In genomic region chr11:1193326-1194230, GRCh38 we compare ENCODE assay signal across 20 cellular contexts. TPM values are rescaled to one million over a fixed set of nuclear protein-coding genes. Genes with fewer than 3 reads are reported as not detected.
DNase-seq lines count a peak whose midpoint lies in the region; TF ChIP-seq lines count a peak whose summit lies in the region.
"Had no signal": no experiment of that assay in that cellular context is flagged by ENCODE, and none has a peak within 500 bp of the region (broad histone marks: within the 10 kb centered on the region; RNA-seq: fewer than 3 reads in every experiment).

No MANE protein-coding gene starts in this region.

- no peak overlapping the region for H3K4me3 Mint-ChIP-seq in HFFc6
- H3K4me3 Mint-ChIP-seq: activated T-cell treated with anti-CD3 and anti-CD28 coated beads, Interleukin-2, amount 50 U/mL, for 72 hours had no signal

- H3K18ac ChIP-seq in neuronal stem cell (ENCODE audit: low read length), result peak overlapping the region; percentile 48

- WGBS in neuronal stem cell (ENCODE audit: extremely low coverage in 2 of 2, insufficient read length in 2 of 2, insufficient replicate concordance in 1 of 2), 2 donors, result no CpG with 5 or more reads among the region's 43 CpGs
- 95% methylated on average over 41 of the region's 43 CpGs for WGBS in hepatocyte (ENCODE audit: low lambda C conversion rate, missing lambda C conversion rate)

- peak overlapping the region; percentile 75 for H2AK5ac ChIP-seq in neuronal stem cell (ENCODE audit: low read depth, low read length)

- no peak overlapping the region for H4K8ac ChIP-seq in neuronal stem cell (ENCODE audit: low read depth, low read length)

- H3K27me3 Mint-ChIP-seq in HFFc6 (ENCODE audit: insufficient read depth), result no peaks in the 10 kb centered on the region

- no peaks in the 10 kb centered on the region for H3K4me1 Mint-ChIP-seq in HFFc6 (ENCODE audit: low read depth)

- H3K79me1 ChIP-seq in neuronal stem cell (ENCODE audit: low read depth, low read length), result no peaks in the 10 kb centered on the region

- H2BK5ac ChIP-seq in neuronal stem cell (ENCODE audit: low read length), result no peak overlapping the region

- no peaks in the 10 kb centered on the region for H3K36me3 ChIP-seq in GM06990 (ENCODE audit: control insufficient read depth, insufficient read depth, low read length)
- H3K36me3 ChIP-seq in neuronal stem cell (replicated peaks in 1 of 2; ENCODE audit: control insufficient read depth in 2 of 2, insufficient read depth in 2 of 2, low read length in 2 of 2), result no peaks in the 10 kb centered on the region
- no peaks in the 10 kb centered on the region for H3K36me3 ChIP-seq in hepatocyte (replicated peaks; ENCODE audit: insufficient read depth, low read depth)
- H3K36me3 ChIP-seq: HAP-1 had no signal

- H3K4me2 ChIP-seq in neuronal stem cell (ENCODE audit: insufficient read depth, low read length, poor library complexity, severe bottlenecking) (no peak overlapping the region), hepatocyte (no peak overlapping the region)

- peak overlapping the region; percentile 24 for H3K9ac ChIP-seq in neuronal stem cell (ENCODE audit: low read depth, low read length, poor library complexity)

- H2BK15ac ChIP-seq in neuronal stem cell (ENCODE audit: low read length), result no peak overlapping the region

- no peak overlapping the region for H2BK12ac ChIP-seq in neuronal stem cell (ENCODE audit: low read length)

- H3K27ac ChIP-seq in 22Rv1, result peak overlapping the region; percentile 2; the same call in 1 of the 2 replicates
- H3K27ac ChIP-seq in neuronal stem cell (replicated peaks; ENCODE audit: low read length), result no peak overlapping the region
- no peak overlapping the region for H3K27ac ChIP-seq in hepatocyte

- H3K23ac ChIP-seq in neuronal stem cell (ENCODE audit: low read depth, low read length, poor library complexity), result peak overlapping the region; percentile 55

- H3K9me3 ChIP-seq in neuronal stem cell (replicated peaks in 1 of 2; ENCODE audit: control insufficient read depth in 2 of 2, insufficient read depth in 1 of 2, low read depth in 1 of 2, low read length in 2 of 2) (peaks cover 0 to 12% of the 10 kb centered on the region in 2 donors), hepatocyte (ENCODE audit: low read depth) (no peaks in the 10 kb centered on the region)
- H3K9me3 ChIP-seq: HAP-1 had no signal

- H4K20me1 ChIP-seq in hepatocyte (ENCODE audit: insufficient read depth, poor library complexity, severe bottlenecking), result no peaks in the 10 kb centered on the region

- DNase-seq in GM06990 (ENCODE audit: extremely low read depth, insufficient read length) (peak; percentile 4), ecto neural progenitor cell (ENCODE audit: low spot score) (peak; percentile 40), neuronal stem cell (ENCODE audit: low spot score) (no peak), medulla oblongata (ENCODE audit: extremely low spot score) (no peak), hepatocyte (ENCODE audit: low spot score) (no peak), HFFc6 (no peak), NCI-H187 treated with DMSO at 0.1 percent for 48 hours (lab: John Stamatoyannopoulos, UW) (no peak)
- DNase-seq: activated CD4-positive, alpha-beta T cell treated with anti-CD3 and anti-CD28 coated beads, Interleukin-2, amount 50 U/mL, for 48 hours; activated T-cell treated with anti-CD3 and anti-CD28 coated beads, Interleukin-2, amount 50 U/mL, for 72 hours; amygdala; foreskin melanocyte; mesenchymal stem cell; NCI-H2029 treated with DMSO at 0.1 percent for 48 hours; PC-3; substantia nigra had no signal

- H3K9me3 Mint-ChIP-seq in HFFc6, result peaks cover 10% of the 10 kb centered on the region
- H3K9me3 Mint-ChIP-seq: activated T-cell treated with anti-CD3 and anti-CD28 coated beads, Interleukin-2, amount 50 U/mL, for 72 hours had no signal

- H2BK120ac ChIP-seq in neuronal stem cell (ENCODE audit: low read depth, low read length), result no peak overlapping the region

- H3K4me1 ChIP-seq in neuronal stem cell (ENCODE audit: control insufficient read depth in 2 of 2, insufficient read depth in 1 of 2, low read depth in 1 of 2, low read length in 2 of 2) (no peaks in the 10 kb centered on the region), hepatocyte (ENCODE audit: insufficient read depth) (no peaks in the 10 kb centered on the region)
- H3K4me1 ChIP-seq: HAP-1 had no signal

- H3K4me3 ChIP-seq in GM06990 (replicated peaks; ENCODE audit: low read depth, low read length) (no peak overlapping the region), neuronal stem cell (ENCODE audit: low read length in 2 of 2) (peak overlapping the region in 1 of 2 donors; percentile 18), hepatocyte (no peak overlapping the region)
- H3K4me3 ChIP-seq: HAP-1 had no signal

- H3K14ac ChIP-seq in neuronal stem cell (ENCODE audit: low read length), result peak overlapping the region; percentile 84

- no peak overlapping the region for H4K91ac ChIP-seq in neuronal stem cell (ENCODE audit: low read depth, low read length, poor library complexity)

- H3K4ac ChIP-seq in neuronal stem cell (ENCODE audit: low read length), result no peak overlapping the region

- H3K27ac Mint-ChIP-seq in HFFc6, result no peak overlapping the region
- H3K27ac Mint-ChIP-seq: activated T-cell treated with anti-CD3 and anti-CD28 coated beads, Interleukin-2, amount 50 U/mL, for 72 hours had no signal

- H2AFZ ChIP-seq in neuronal stem cell (ENCODE audit: low read length) (no peak overlapping the region), hepatocyte (no peak overlapping the region)

- TF ChIP-seq CTCF in 22Rv1 (IDR thresholded peaks at IDR 0.05) (no peak), GM06990 (IDR thresholded peaks at IDR 0.05; ENCODE audit: insufficient read depth, low read length, poor library complexity, severe bottlenecking) (no peak), hepatocyte (IDR thresholded peaks at IDR 0.05; ENCODE audit: poor library complexity) (no peak), HFFc6 (IDR thresholded peaks at IDR 0.05) (no peak)

- H3K27me3 ChIP-seq in GM06990 (replicated peaks; ENCODE audit: control insufficient read depth, insufficient read depth, low read length) (no peaks in the 10 kb centered on the region), neuronal stem cell (ENCODE audit: control insufficient read depth in 3 of 3, insufficient read depth in 3 of 3, low read depth in 1 of 3, low read length in 3 of 3) (peaks cover 0 to 6% (median 0%) of the 10 kb centered on the region in 3 experiments), hepatocyte (no peaks in the 10 kb centered on the region)

- no peaks in the 10 kb centered on the region for H3K79me2 ChIP-seq in hepatocyte

- no peaks in the 10 kb centered on the region for H3K36me3 Mint-ChIP-seq in HFFc6 (ENCODE audit: low read depth)

- no peaks in the 10 kb centered on the region for H3K9me2 ChIP-seq in hepatocyte (replicated peaks; ENCODE audit: insufficient read depth)

RNA-seq across cellular contexts. Expression of gene MUC5B, which starts 29.3 kb away (rescaled TPM):
- polyA plus RNA-seq in neuronal stem cell (2013, experiment 1 of 2), result 0.01 TPM
- under 0.01 TPM for polyA plus RNA-seq in neuronal stem cell (2013, experiment 2 of 2)
- 0.07 and 0.08 TPM in 2 replicates for total RNA-seq in hepatocyte
- 0.06 and 0.15 TPM in 2 replicates for polyA plus RNA-seq in hepatocyte
- total RNA-seq in HFFc6 (2021; fragmentation: NEBNext Ultra II Directional; extraction: Animal tissue kit (Norgen Biotek cat#: 25700)), result not detected
- total RNA-seq: activated T-cell treated with anti-CD3 and anti-CD28 coated beads, Interleukin-2, amount 50 U/mL, for 72 hours; endothelial cell of umbilical vein had no signal
- polyA plus RNA-seq: endothelial cell of umbilical vein, neural cell had no signal

RNA-seq across cellular contexts. Expression of gene MUC5AC, which starts 35.8 kb away (rescaled TPM):
- not detected for polyA plus RNA-seq in neuronal stem cell (2013, experiment 1 of 2)
- polyA plus RNA-seq in neuronal stem cell (2013, experiment 2 of 2), result not detected
- under 0.01 and 0.07 TPM in 2 replicates for total RNA-seq in hepatocyte
- polyA plus RNA-seq in hepatocyte, result 0.02 and 0.08 TPM in 2 replicates
- not detected for total RNA-seq in HFFc6 (2021; fragmentation: NEBNext Ultra II Directional; extraction: Animal tissue kit (Norgen Biotek cat#: 25700))
- total RNA-seq: activated T-cell treated with anti-CD3 and anti-CD28 coated beads, Interleukin-2, amount 50 U/mL, for 72 hours; endothelial cell of umbilical vein; HT1080 had no signal
- polyA plus RNA-seq: endothelial cell of umbilical vein, neural cell had no signal

Comparison
In these comparisons a context has a peak if more than half of its experiments do, and no peak if none do; other contexts are left out.
1. DNase-seq: peak in GM06990 (single experiment) and ecto neural progenitor cell (single experiment); none in neuronal stem cell (single experiment), medulla oblongata (single experiment), hepatocyte (single experiment), HFFc6 (single experiment) and NCI-H187 treated with DMSO at 0.1 percent for 48 hours (single experiment).